ENCODE assay signal across 14 cellular contexts in the genomic region with DNA sequence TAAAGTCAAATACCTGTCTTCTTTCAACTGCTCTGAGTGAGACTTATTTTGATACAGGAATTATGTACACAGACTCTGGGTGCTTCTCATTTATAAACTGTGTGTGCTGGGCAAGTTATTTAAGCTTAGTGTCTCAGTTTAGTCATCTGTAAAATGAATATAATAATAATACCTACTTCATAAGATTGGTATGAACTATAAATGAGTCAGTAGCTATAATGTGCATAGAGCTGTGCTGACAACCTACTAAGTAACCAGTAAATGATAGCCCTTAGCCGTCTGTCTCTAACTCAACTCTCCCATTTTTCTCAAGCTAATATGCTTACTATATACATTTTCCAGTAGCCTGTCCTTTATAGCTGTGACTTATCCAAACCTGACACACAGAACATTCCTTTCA.
DNase-seq lines count a peak whose midpoint lies in the region; ATAC-seq and TF ChIP-seq lines count a peak whose summit lies in the region.
"Had no signal": no experiment of that assay in that cellular context is flagged by ENCODE, and none has a peak within 500 bp of the region (broad histone marks: within the 10 kb centered on the region; RNA-seq: fewer than 3 reads in every experiment).

No MANE protein-coding gene starts in this region.

- POLR2A ChIA-PET in PC-3 (lab: Charles Lee; ENCODE audit: unreplicated experiment), result no interaction called here

- H3K4me1 ChIP-seq in GM23248 (ENCODE audit: insufficient read depth), result 0 out of 2 replicates have a peak, but pooled peaks cover 6% of the 10 kb centered on the region
- H3K4me1 ChIP-seq in PC-3 (ENCODE audit: insufficient read depth, low read length), result peaks cover 12% of the 10 kb centered on the region; the same call in 1 of the 2 replicates
- no peaks in the 10 kb centered on the region for H3K4me1 ChIP-seq in osteoblast (ENCODE audit: insufficient read depth, low read length)
- H3K4me1 ChIP-seq in tibial nerve, result no peaks in the 10 kb centered on the region

- no peaks in the 10 kb centered on the region for H4K20me1 ChIP-seq in GM23248 (ENCODE audit: insufficient read depth)
- H4K20me1 ChIP-seq in PC-3 (ENCODE audit: low read length), result no peaks in the 10 kb centered on the region
- H4K20me1 ChIP-seq in osteoblast (ENCODE audit: insufficient read depth, low read length), result no peaks in the 10 kb centered on the region

- no peaks in the 10 kb centered on the region for H3K9me3 ChIP-seq in GM23248 (ENCODE audit: low read depth)
- H3K9me3 ChIP-seq in PC-3 (ENCODE audit: low read length), result no peaks in the 10 kb centered on the region
- no peaks in the 10 kb centered on the region for H3K9me3 ChIP-seq in osteoblast (ENCODE audit: low read depth, low read length)
- H3K9me3 ChIP-seq in tibial nerve, result no peaks in the 10 kb centered on the region

- TF ChIP-seq POLR2A in tibial nerve (IDR thresholded peaks at IDR 0.05), result no peak

- BruUV-seq in PC-3 (replicated peaks; lab: Mats Ljungman, UMichigan), result no TSS peak

- CTCF ChIA-PET in PC-3 (lab: Charles Lee), result no interaction called here

- intact Hi-C loops in PC-3 (cut with micrococcal nuclease), result no loop called here

- H3K79me2 ChIP-seq in GM23248 (ENCODE audit: insufficient read depth), result no peaks in the 10 kb centered on the region
- H3K79me2 ChIP-seq in PC-3 (ENCODE audit: low read length), result no peaks in the 10 kb centered on the region
- H3K79me2 ChIP-seq in osteoblast (ENCODE audit: insufficient read depth, low read length), result no peaks in the 10 kb centered on the region

- H3K4me3 ChIP-seq in GM23248 (no peak overlapping the region), PC-3 (ENCODE audit: low read length) (no peak overlapping the region), epithelial cell of esophagus (ENCODE audit: low read length) (no peak overlapping the region), osteoblast (ENCODE audit: insufficient read depth, low read length) (no peak overlapping the region), tibial nerve (no peak overlapping the region)

- in situ Hi-C loops in GM23248 (cut with MboI), result no loop called here

- no peak for TF ChIP-seq CTCF in PC-3 (conservative IDR thresholded peaks at IDR 0.05; ENCODE audit: low read depth, low read length)
- TF ChIP-seq CTCF in epithelial cell of esophagus (IDR thresholded peaks at IDR 0.05; ENCODE audit: insufficient read depth, low read depth, low read length, missing control alignments), result no peak
- TF ChIP-seq CTCF in osteoblast (IDR thresholded peaks at IDR 0.05; ENCODE audit: extremely low read depth, low read depth, low read length), result no peak
- TF ChIP-seq CTCF in tibial nerve (IDR thresholded peaks at IDR 0.05), result no peak

- no peak overlapping the region for H3K27ac ChIP-seq in GM23248
- H3K27ac ChIP-seq in PC-3 (ENCODE audit: low read length), result no peak overlapping the region
- H3K27ac ChIP-seq in osteoblast (ENCODE audit: low read depth, low read length), result no peak overlapping the region
- no peak overlapping the region for H3K27ac ChIP-seq in tibial nerve

- H3K27me3 ChIP-seq in GM23248 (replicated peaks; ENCODE audit: insufficient read depth), result no peaks in the 10 kb centered on the region
- H3K27me3 ChIP-seq in PC-3 (ENCODE audit: low read length), result no peaks in the 10 kb centered on the region
- peaks cover 3% of the 10 kb centered on the region for H3K27me3 ChIP-seq in osteoblast (ENCODE audit: insufficient read depth, low read length)
- H3K27me3 ChIP-seq in tibial nerve, result no peaks in the 10 kb centered on the region

- no peak for TF ChIP-seq EP300 in tibial nerve (IDR thresholded peaks at IDR 0.05)

- H3K9ac ChIP-seq in GM23248 (no peak overlapping the region), PC-3 (ENCODE audit: low read length) (no peak overlapping the region)

- peak; percentile 43; the same call in 1 of the 2 replicates for ATAC-seq in PC-3
- no peak for ATAC-seq in GM19023 (IDR thresholded peaks at IDR 0.05; ENCODE audit: unreplicated experiment)
- ATAC-seq: HepG2 had no signal

- DNase-seq in GM23248 (peak; percentile 7), PC-3 (peak; percentile 43), epithelial cell of esophagus (ENCODE audit: low read depth) (peak; percentile 6), osteoblast (ENCODE audit: insufficient read length, low spot score, missing footprints) (peak; percentile 11), tibial nerve (ENCODE audit: low spot score in 2 of 2) (no peak), HUDEP-2 (lab: John Stamatoyannopoulos, UW; ENCODE audit: unreplicated experiment in 76 of 76) (no peak), OCI-M2 (lab: John Stamatoyannopoulos, UW; ENCODE audit: unreplicated experiment) (no peak)
- DNase-seq: C1 segment of cervical spinal cord; Calu3; CD4-positive, alpha-beta T cell; DMS79; GF-D8 had no signal

- WGBS in GM23248 (ENCODE audit: low coverage in 1 of 2, low lambda C conversion rate in 2 of 2, missing lambda C conversion rate in 2 of 2), 2 experiments, result 46 to 57% methylated on average over 1 of the region's 1 CpG
- 76 to 80% methylated on average over 1 of the region's 1 CpG for WGBS in tibial nerve, 2 donors

- no peak overlapping the region for H2AFZ ChIP-seq in GM23248
- no peak overlapping the region for H2AFZ ChIP-seq in PC-3 (ENCODE audit: low read length)
- H2AFZ ChIP-seq in osteoblast (ENCODE audit: low read length), result no peak overlapping the region

- H3F3A ChIP-seq in GM23248 (ENCODE audit: insufficient read depth) (no peaks in the 10 kb centered on the region), PC-3 (ENCODE audit: low read length, unreplicated experiment) (no peaks in the 10 kb centered on the region)

- H3K4me2 ChIP-seq in GM23248 (ENCODE audit: unreplicated experiment), result no peak overlapping the region
- no peak overlapping the region for H3K4me2 ChIP-seq in PC-3 (ENCODE audit: low read length)
- no peak overlapping the region for H3K4me2 ChIP-seq in osteoblast (ENCODE audit: insufficient read depth, low read length)

- H3K36me3 ChIP-seq in GM23248 (ENCODE audit: low read depth), result no peaks in the 10 kb centered on the region
- no peaks in the 10 kb centered on the region for H3K36me3 ChIP-seq in PC-3 (ENCODE audit: low read depth, low read length)
- no peaks in the 10 kb centered on the region for H3K36me3 ChIP-seq in osteoblast (ENCODE audit: insufficient read depth, low read length)
- H3K36me3 ChIP-seq in tibial nerve, result no peaks in the 10 kb centered on the region

- no peaks in the 10 kb centered on the region for H3K9me2 ChIP-seq in GM23248 (ENCODE audit: insufficient read depth)
- H3K9me2 ChIP-seq in PC-3 (replicated peaks; ENCODE audit: low read length), result no peaks in the 10 kb centered on the region

Comparison
In these comparisons a context has a peak if more than half of its experiments do, and no peak if none do; other contexts are left out.
1. DNase-seq: peak in GM23248 (single experiment), PC-3 (single experiment), epithelial cell of esophagus (single experiment) and osteoblast (single experiment); none in tibial nerve (0 of 2), HUDEP-2 (0 of 76) and OCI-M2 (single experiment).